Comparison of ENCODE assay signal across 8 cellular contexts in genomic region chr13:111429064-111429558, GRCh38.
DNase-seq lines count a peak whose midpoint lies in the region; ATAC-seq lines count a peak whose summit lies in the region.

No MANE protein-coding gene starts in this region.

- DNase-seq in COLO668 (lab: John Stamatoyannopoulos, UW; ENCODE audit: unreplicated experiment) (peak; percentile 80), LoVo (ENCODE audit: low spot score) (peak; percentile 2), fibroblast of the conjunctiva (ENCODE audit: low read depth) (peak; percentile 5), putamen (ENCODE audit: low spot score) (peak; percentile 41), GDM1 (lab: John Stamatoyannopoulos, UW) (no peak), NCI-H187 (lab: John Stamatoyannopoulos, UW) (no peak)
- DNase-seq in activated CD4-positive, alpha-beta T cell treated with anti-CD3 and anti-CD28 coated beads, Interleukin-2, amount 10 ng/mL, durations not matched to agents 24 days and 14 days = peak; percentile 79

- peaks cover 8% of the 10 kb centered on the region for H3K27me3 Mint-ChIP-seq in activated CD4-positive, alpha-beta T cell treated with anti-CD3 and anti-CD28 coated beads, Interleukin-2, amount 10 ng/mL, durations not matched to agents 24 days and 14 days

- intact Hi-C loops in activated CD4-positive, alpha-beta T cell treated with anti-CD3 and anti-CD28 coated beads, Interleukin-2, amount 10 ng/mL, durations not matched to agents 24 days and 14 days (cut with micrococcal nuclease) = no loop called here

- H3K27ac Mint-ChIP-seq in activated CD4-positive, alpha-beta T cell treated with anti-CD3 and anti-CD28 coated beads, Interleukin-2, amount 10 ng/mL, durations not matched to agents 24 days and 14 days = no peak overlapping the region

- ATAC-seq in GM19467 (IDR thresholded peaks at IDR 0.05; ENCODE audit: unreplicated experiment) = peak; percentile 84

- peaks cover under 1% of the 10 kb centered on the region for H3K9me3 Mint-ChIP-seq in activated CD4-positive, alpha-beta T cell treated with anti-CD3 and anti-CD28 coated beads, Interleukin-2, amount 10 ng/mL, durations not matched to agents 24 days and 14 days

- no peaks in the 10 kb centered on the region for H3K4me1 Mint-ChIP-seq in activated CD4-positive, alpha-beta T cell treated with anti-CD3 and anti-CD28 coated beads, Interleukin-2, amount 10 ng/mL, durations not matched to agents 24 days and 14 days

- H3K36me3 Mint-ChIP-seq in activated CD4-positive, alpha-beta T cell treated with anti-CD3 and anti-CD28 coated beads, Interleukin-2, amount 10 ng/mL, durations not matched to agents 24 days and 14 days (ENCODE audit: low read depth) = no peaks in the 10 kb centered on the region

- H3K4me3 Mint-ChIP-seq in activated CD4-positive, alpha-beta T cell treated with anti-CD3 and anti-CD28 coated beads, Interleukin-2, amount 10 ng/mL, durations not matched to agents 24 days and 14 days = peak overlapping the region; percentile 9

Comparison
In these comparisons a context has a peak if more than half of its experiments do, and no peak if none do; other contexts are left out.
1. DNase-seq: peak in COLO668 (single experiment), LoVo (single experiment), activated CD4-positive, alpha-beta T cell treated with anti-CD3 and anti-CD28 coated beads, Interleukin-2, amount 10 ng/mL, durations not matched to agents 24 days and 14 days (single experiment), fibroblast of the conjunctiva (single experiment) and putamen (single experiment); none in GDM1 (single experiment) and NCI-H187 (0 of 2).